Comparison of ENCODE assay signal across 2 cellular contexts in the genomic region with DNA sequence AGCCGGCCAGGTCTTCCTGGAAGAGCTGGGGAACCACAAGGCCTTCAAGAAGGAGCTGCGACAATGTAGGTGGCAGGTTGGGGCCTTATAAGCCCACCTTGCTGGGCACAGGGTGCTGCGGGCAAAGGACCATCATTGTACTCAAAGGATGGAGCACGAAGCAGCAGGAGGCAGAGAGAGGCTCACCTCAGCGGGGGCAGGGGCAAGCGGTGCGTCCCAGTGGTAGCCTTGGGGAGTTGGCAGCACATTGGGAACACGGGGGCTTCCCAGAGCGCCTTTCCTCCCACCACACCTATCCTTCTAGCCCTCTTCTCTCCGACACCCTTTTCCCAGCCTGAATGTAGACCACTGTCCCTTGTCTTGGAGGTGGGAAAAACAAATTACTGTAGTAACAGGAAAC.
TF ChIP-seq lines count a peak whose summit lies in the region.

No MANE protein-coding gene starts in this region.

TF ChIP-seq in GM12891, 5 proteins besides CTCF, POLR2A, EP300 and RAD21:
- TF ChIP-seq TAF1 (IDR thresholded peaks at IDR 0.05; ENCODE audit: low read depth, low read length) (no peak), POLR2AphosphoS5 (IDR thresholded peaks at IDR 0.05; ENCODE audit: low read depth, low read length) (peak; percentile 46)

TF ChIP-seq in K562, 482 proteins besides CTCF, POLR2A, EP300 and RAD21:
- TF ChIP-seq CC2D1A (IDR thresholded peaks at IDR 0.05) (no peak), NFRKB (IDR thresholded peaks at IDR 0.05; ENCODE audit: low read depth) (no peak), XRCC3 (IDR thresholded peaks at IDR 0.05) (no peak), POLR2AphosphoS5 (IDR thresholded peaks at IDR 0.05; ENCODE audit: control insufficient read depth, insufficient read depth, low read depth, low read length) (0 out of 2 replicates have a peak, but pooled peaks have one; percentile 40), ZNF57 (CRISPR knock-in tag; IDR thresholded peaks at IDR 0.05) (no peak), POLR2G (IDR thresholded peaks at IDR 0.05; ENCODE audit: low read depth, low read length) (0 out of 2 replicates have a peak, but pooled peaks have one; percentile 13), ZNF24 (IDR thresholded peaks at IDR 0.05) (no peak), FOXJ2 (tag; IDR thresholded peaks at IDR 0.05) (no peak)
- TF ChIP-seq, protein P1, sequence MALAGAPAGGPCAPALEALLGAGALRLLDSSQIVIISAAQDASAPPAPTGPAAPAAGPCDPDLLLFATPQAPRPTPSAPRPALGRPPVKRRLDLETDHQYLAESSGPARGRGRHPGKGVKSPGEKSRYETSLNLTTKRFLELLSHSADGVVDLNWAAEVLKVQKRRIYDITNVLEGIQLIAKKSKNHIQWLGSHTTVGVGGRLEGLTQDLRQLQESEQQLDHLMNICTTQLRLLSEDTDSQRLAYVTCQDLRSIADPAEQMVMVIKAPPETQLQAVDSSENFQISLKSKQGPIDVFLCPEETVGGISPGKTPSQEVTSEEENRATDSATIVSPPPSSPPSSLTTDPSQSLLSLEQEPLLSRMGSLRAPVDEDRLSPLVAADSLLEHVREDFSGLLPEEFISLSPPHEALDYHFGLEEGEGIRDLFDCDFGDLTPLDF (CRISPR knock-in tag; IDR thresholded peaks at IDR 0.05) = no peak
- TF ChIP-seq, protein P2, sequence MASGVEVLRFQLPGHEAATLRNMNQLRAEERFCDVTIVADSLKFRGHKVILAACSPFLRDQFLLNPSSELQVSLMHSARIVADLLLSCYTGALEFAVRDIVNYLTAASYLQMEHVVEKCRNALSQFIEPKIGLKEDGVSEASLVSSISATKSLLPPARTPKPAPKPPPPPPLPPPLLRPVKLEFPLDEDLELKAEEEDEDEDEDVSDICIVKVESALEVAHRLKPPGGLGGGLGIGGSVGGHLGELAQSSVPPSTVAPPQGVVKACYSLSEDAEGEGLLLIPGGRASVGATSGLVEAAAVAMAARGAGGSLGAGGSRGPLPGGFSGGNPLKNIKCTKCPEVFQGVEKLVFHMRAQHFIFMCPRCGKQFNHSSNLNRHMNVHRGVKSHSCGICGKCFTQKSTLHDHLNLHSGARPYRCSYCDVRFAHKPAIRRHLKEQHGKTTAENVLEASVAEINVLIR (CRISPR knock-in tag; IDR thresholded peaks at IDR 0.05) = no peak
- TF ChIP-seq, protein P3, sequence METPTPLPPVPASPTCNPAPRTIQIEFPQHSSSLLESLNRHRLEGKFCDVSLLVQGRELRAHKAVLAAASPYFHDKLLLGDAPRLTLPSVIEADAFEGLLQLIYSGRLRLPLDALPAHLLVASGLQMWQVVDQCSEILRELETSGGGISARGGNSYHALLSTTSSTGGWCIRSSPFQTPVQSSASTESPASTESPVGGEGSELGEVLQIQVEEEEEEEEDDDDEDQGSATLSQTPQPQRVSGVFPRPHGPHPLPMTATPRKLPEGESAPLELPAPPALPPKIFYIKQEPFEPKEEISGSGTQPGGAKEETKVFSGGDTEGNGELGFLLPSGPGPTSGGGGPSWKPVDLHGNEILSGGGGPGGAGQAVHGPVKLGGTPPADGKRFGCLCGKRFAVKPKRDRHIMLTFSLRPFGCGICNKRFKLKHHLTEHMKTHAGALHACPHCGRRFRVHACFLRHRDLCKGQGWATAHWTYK (CRISPR knock-in tag; IDR thresholded peaks at IDR 0.05) = no peak
- TF ChIP-seq, protein P4, sequence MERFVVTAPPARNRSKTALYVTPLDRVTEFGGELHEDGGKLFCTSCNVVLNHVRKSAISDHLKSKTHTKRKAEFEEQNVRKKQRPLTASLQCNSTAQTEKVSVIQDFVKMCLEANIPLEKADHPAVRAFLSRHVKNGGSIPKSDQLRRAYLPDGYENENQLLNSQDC (CRISPR knock-in tag; IDR thresholded peaks at IDR 0.05) = no peak
TF ChIP-seq in K562: peak in this region for 2.
